ENCODE assay signal across 26 cellular contexts in genomic region chr9:109708507-109708945, GRCh38.
DNase-seq lines count a peak whose midpoint lies in the region; ATAC-seq and TF ChIP-seq lines count a peak whose summit lies in the region.
"Had no signal": no experiment of that assay in that cellular context is flagged by ENCODE, and none has a peak within 500 bp of the region (broad histone marks: within the 10 kb centered on the region; RNA-seq: fewer than 3 reads in every experiment).

No MANE protein-coding gene starts in this region.

- H3K9me3 ChIP-seq in right atrium auricular region (no peaks in the 10 kb centered on the region), thoracic aorta (no peaks in the 10 kb centered on the region)
- H3K9me3 ChIP-seq: colonic mucosa, upper lobe of left lung had no signal

- H3K27me3 Mint-ChIP-seq in immature natural killer cell (ENCODE audit: low read depth in 3 of 3) (peaks cover 0 to 2% (median 2%) of the 10 kb centered on the region in 3 donors), endothelial cell (ENCODE audit: unreplicated experiment) (peaks cover 2% of the 10 kb centered on the region)
- H3K27me3 Mint-ChIP-seq: activated CD8-positive, alpha-beta T cell treated with anti-CD3 and anti-CD28 coated beads for 36 hours; stimulated activated naive CD8-positive, alpha-beta T cell treated with anti-CD3 and anti-CD28 coated beads, Interleukin-15, amount 100 ng/mL, for 72 hours had no signal

- peak; percentile 85 for ATAC-seq in thoracic aorta (ENCODE audit: insufficient number of reproducible peaks, low FRiP score, low read depth)
- no peak for ATAC-seq in HG02885 (IDR thresholded peaks at IDR 0.05; ENCODE audit: poor library complexity, unreplicated experiment)
- ATAC-seq: activated CD8-positive, alpha-beta T cell treated with anti-CD3 and anti-CD28 coated beads for 36 hours; left colon; natural killer cell treated with Interleukin-12 subunit alpha and Interleukin-12 subunit beta and Interleukin-15 and Interleukin-18, amount 100 ng/mL, for 72 hours; stimulated activated naive CD8-positive, alpha-beta T cell treated with anti-CD3 and anti-CD28 coated beads, Interleukin-15, amount 100 ng/mL, for 72 hours had no signal

- H3K9me3 Mint-ChIP-seq in immature natural killer cell = peaks cover 0 to 12% (median 0%) of the 10 kb centered on the region in 6 donors
- no peaks in the 10 kb centered on the region for H3K9me3 Mint-ChIP-seq in endothelial cell (ENCODE audit: unreplicated experiment)
- H3K9me3 Mint-ChIP-seq: activated CD8-positive, alpha-beta T cell treated with anti-CD3 and anti-CD28 coated beads for 36 hours; activated naive CD4-positive, alpha-beta T cell treated with anti-CD3 and anti-CD28 coated beads, Interleukin-2, amount 50 U/mL, for 24 hours had no signal

- H3K27ac ChIP-seq in coronary artery = peak overlapping the region; percentile 40 to 77
- H3K27ac ChIP-seq in right atrium auricular region = peak overlapping the region; percentile 30 to 78
- peak overlapping the region; percentile 46 to 73 for H3K27ac ChIP-seq in thoracic aorta
- H3K27ac ChIP-seq: colonic mucosa, upper lobe of left lung had no signal

- peak; percentile 5 for DNase-seq in HCEC 1CT
- no peak for DNase-seq in coronary artery (ENCODE audit: low spot score)
- no peak for DNase-seq in right atrium auricular region (ENCODE audit: low spot score)
- DNase-seq in thoracic aorta (ENCODE audit: low spot score) = no peak
- DNase-seq in immature natural killer cell = no peak
- DNase-seq in endothelial cell (ENCODE audit: low spot score) = no peak
- DNase-seq: activated CD4-positive, CD25-positive, alpha-beta regulatory T cell; activated CD8-positive, alpha-beta T cell treated with anti-CD3 and anti-CD28 coated beads for 36 hours; activated T-cell treated with anti-CD3 and anti-CD28 coated beads, Interleukin-2, amount 50 U/mL, for 48 hours; C1 segment of cervical spinal cord; Calu3; colonic mucosa; EL; Kasumi-1; left colon; NCI-H1092; NCI-H2081 treated with DMSO at 0.1 percent for 48 hours; NCI-H446 treated with DMSO at 0.1 percent for 48 hours; stimulated activated CD4-positive, alpha-beta T cell treated with anti-CD3 and anti-CD28 coated beads, Interleukin-4, amount 100 ng/mL, for 1 hour; stimulated activated naive CD8-positive, alpha-beta T cell treated with anti-CD3 and anti-CD28 coated beads, Interleukin-15, amount 100 ng/mL, for 72 hours; T-helper 9 cell; upper lobe of left lung had no signal

- H3K4me3 ChIP-seq in coronary artery (no peak overlapping the region), right atrium auricular region (no peak overlapping the region), thoracic aorta (no peak overlapping the region)
- H3K4me3 ChIP-seq: colonic mucosa, upper lobe of left lung had no signal

- TF ChIP-seq CTCF in coronary artery (IDR thresholded peaks at IDR 0.05) (no peak), right atrium auricular region (IDR thresholded peaks at IDR 0.05) (no peak), thoracic aorta (IDR thresholded peaks at IDR 0.05) (no peak), endothelial cell (IDR thresholded peaks at IDR 0.05; ENCODE audit: unreplicated experiment) (no peak)

- H3K4me3 Mint-ChIP-seq in immature natural killer cell (no peak overlapping the region), endothelial cell (ENCODE audit: unreplicated experiment) (no peak overlapping the region)
- H3K4me3 Mint-ChIP-seq: activated CD8-positive, alpha-beta T cell treated with anti-CD3 and anti-CD28 coated beads for 36 hours; activated naive CD4-positive, alpha-beta T cell treated with anti-CD3 and anti-CD28 coated beads, Interleukin-2, amount 50 U/mL, for 24 hours; natural killer cell treated with Interleukin-12 subunit alpha and Interleukin-12 subunit beta and Interleukin-15 and Interleukin-18, amount 100 ng/mL, for 72 hours; stimulated activated naive CD8-positive, alpha-beta T cell treated with anti-CD3 and anti-CD28 coated beads, Interleukin-15, amount 100 ng/mL, for 72 hours had no signal

- H3K4me1 Mint-ChIP-seq in immature natural killer cell = no peaks in the 10 kb centered on the region
- H3K4me1 Mint-ChIP-seq in endothelial cell (ENCODE audit: unreplicated experiment) = no peaks in the 10 kb centered on the region
- H3K4me1 Mint-ChIP-seq: activated naive CD4-positive, alpha-beta T cell treated with anti-CD3 and anti-CD28 coated beads, Interleukin-2, amount 50 U/mL, for 24 hours; stimulated activated naive CD8-positive, alpha-beta T cell treated with anti-CD3 and anti-CD28 coated beads, Interleukin-15, amount 100 ng/mL, for 72 hours had no signal

- no peaks in the 10 kb centered on the region for H3K36me3 ChIP-seq in right atrium auricular region
- H3K36me3 ChIP-seq in thoracic aorta = no peaks in the 10 kb centered on the region
- H3K36me3 ChIP-seq: colonic mucosa, upper lobe of left lung had no signal

- H3K27ac Mint-ChIP-seq in immature natural killer cell (no peak overlapping the region), endothelial cell (ENCODE audit: unreplicated experiment) (no peak overlapping the region)
- H3K27ac Mint-ChIP-seq: activated CD8-positive, alpha-beta T cell treated with anti-CD3 and anti-CD28 coated beads for 36 hours; activated naive CD4-positive, alpha-beta T cell treated with anti-CD3 and anti-CD28 coated beads, Interleukin-2, amount 50 U/mL, for 24 hours; natural killer cell treated with Interleukin-12 subunit alpha and Interleukin-12 subunit beta and Interleukin-15 and Interleukin-18, amount 100 ng/mL, for 72 hours; progenitor cell of endocrine pancreas; stimulated activated naive CD8-positive, alpha-beta T cell treated with anti-CD3 and anti-CD28 coated beads, Interleukin-15, amount 100 ng/mL, for 72 hours had no signal

- H3K27me3 ChIP-seq in right atrium auricular region = no peaks in the 10 kb centered on the region
- no peaks in the 10 kb centered on the region for H3K27me3 ChIP-seq in thoracic aorta (replicated peaks; ENCODE audit: insufficient read depth)
- H3K27me3 ChIP-seq: colonic mucosa, upper lobe of left lung had no signal

- H3K4me1 ChIP-seq in right atrium auricular region = peaks cover 0 to 15% of the 10 kb centered on the region in 2 donors
- peaks cover 19 to 39% of the 10 kb centered on the region in 2 donors for H3K4me1 ChIP-seq in thoracic aorta (ENCODE audit: control insufficient read depth in 1 of 2, low read depth in 2 of 2)
- H3K4me1 ChIP-seq: colonic mucosa had no signal

- no peaks in the 10 kb centered on the region for H3K36me3 Mint-ChIP-seq in immature natural killer cell
- H3K36me3 Mint-ChIP-seq in endothelial cell (ENCODE audit: low read depth, unreplicated experiment) = no peaks in the 10 kb centered on the region
- H3K36me3 Mint-ChIP-seq: activated naive CD4-positive, alpha-beta T cell treated with anti-CD3 and anti-CD28 coated beads, Interleukin-2, amount 50 U/mL, for 24 hours; natural killer cell treated with Interleukin-12 subunit alpha and Interleukin-12 subunit beta and Interleukin-15 and Interleukin-18, amount 100 ng/mL, for 72 hours had no signal
